ENCODE assay signal across 20 cellular contexts in the genomic region with DNA sequence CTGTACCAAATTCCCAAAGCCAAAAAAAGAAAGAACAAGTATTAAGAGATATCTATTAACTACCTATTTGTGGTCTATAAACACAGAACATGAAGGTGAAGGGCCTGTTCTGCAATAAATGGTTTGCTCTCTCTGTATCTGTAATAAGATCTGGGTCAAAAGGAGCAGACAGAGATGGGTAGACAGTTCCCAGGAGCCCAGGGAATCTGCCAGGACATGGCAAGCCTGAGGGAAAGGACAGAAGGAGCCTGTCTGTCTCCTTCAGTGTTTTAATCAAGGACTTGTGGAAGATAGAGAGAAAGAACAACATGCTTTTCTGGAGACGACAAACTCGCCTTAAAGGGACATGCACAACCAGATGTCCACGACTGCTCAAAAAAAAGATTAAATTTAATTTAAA.
A peak's percentile ranks its signal among the peaks of the same experiment; 100 is the strongest.
DNase-seq lines count a peak whose midpoint lies in the region; ATAC-seq and TF ChIP-seq lines count a peak whose summit lies in the region.
"Had no signal": no experiment of that assay in that cellular context is flagged by ENCODE, and none has a peak within 500 bp of the region (broad histone marks: within the 10 kb centered on the region; RNA-seq: fewer than 3 reads in every experiment).

No MANE protein-coding gene starts in this region.

- H3K9me3 ChIP-seq in left ventricle myocardium inferior (replicated peaks) (no peaks in the 10 kb centered on the region), neutrophil (no peaks in the 10 kb centered on the region)
- H3K9me3 ChIP-seq: A549 had no signal

- H3K4me1 ChIP-seq in left ventricle myocardium inferior, result peaks cover 66% of the 10 kb centered on the region
- peaks cover 40 to 45% of the 10 kb centered on the region in 2 experiments for H3K4me1 ChIP-seq in neutrophil (ENCODE audit: control insufficient read depth in 1 of 2, insufficient read depth in 1 of 2, low read depth in 1 of 2, low read length in 1 of 2)

- H3K27ac ChIP-seq in left ventricle myocardium inferior (replicated peaks) (peak overlapping the region; percentile 60), neutrophil (peak overlapping the region; percentile 73)
- H3K27ac ChIP-seq: BLaER1 treated with 17β-estradiol and CSF1 and Interleukin-3, amounts not matched to agents 10 nM and 100 nM had no signal

- intact Hi-C loops in left ventricle myocardium inferior (cut with micrococcal nuclease), result no loop called here
- intact Hi-C loops in Right ventricle myocardium superior (cut with DNase I), result loop anchor here (10.0 kb wide), 1 partner anchor 162 kb away; the partner anchor contains the start of gene ELMO1

- H3K36me3 ChIP-seq in left ventricle myocardium inferior (no peaks in the 10 kb centered on the region), neutrophil (no peaks in the 10 kb centered on the region)

- no peaks in the 10 kb centered on the region for H3K27me3 ChIP-seq in left ventricle myocardium inferior (ENCODE audit: low read depth)
- no peaks in the 10 kb centered on the region for H3K27me3 ChIP-seq in neutrophil
- H3K27me3 ChIP-seq: BLaER1 treated with 17β-estradiol and CSF1 and Interleukin-3, amounts not matched to agents 10 nM and 100 nM had no signal

- no peak for TF ChIP-seq CTCF in left ventricle myocardium inferior (IDR thresholded peaks at IDR 0.05; ENCODE audit: borderline replicate concordance)
- no peak for TF ChIP-seq CTCF in neutrophil (IDR thresholded peaks at IDR 0.05)

- ATAC-seq in Right ventricle myocardium superior (ENCODE audit: poor library complexity), result no peak
- ATAC-seq in HG02763 (IDR thresholded peaks at IDR 0.05; ENCODE audit: unreplicated experiment), result no peak
- no peak for ATAC-seq in HG02852 (IDR thresholded peaks at IDR 0.05; ENCODE audit: unreplicated experiment)
- ATAC-seq: A549, Panc1 had no signal

- no peak overlapping the region for H3K4me3 ChIP-seq in left ventricle myocardium inferior
- H3K4me3 ChIP-seq in neutrophil (ENCODE audit: low read depth in 1 of 2, low read length in 1 of 2), result no peak overlapping the region
- H3K4me3 ChIP-seq: A549; BLaER1 treated with 17β-estradiol and CSF1 and Interleukin-3, amounts not matched to agents 10 nM and 100 nM had no signal

- DNase-seq in left ventricle myocardium inferior (no peak), Right ventricle myocardium superior (no peak), cerebellum (ENCODE audit: low spot score) (peak; percentile 9), anterior cingulate cortex (lab: John Stamatoyannopoulos, UW) (no peak), NOMO-1 treated with dmso at 0.1 percent for 144 hours (lab: John Stamatoyannopoulos, UW; ENCODE audit: unreplicated experiment) (no peak)
- DNase-seq: CD8-positive, alpha-beta memory T cell; DMS 273 treated with DMSO at 0.1 percent for 48 hours; GF-D8; GOT3; IMR-90; Kasumi-1; NCI-H1105 treated with DMSO at 0.1 percent for 48 hours; NCI-H1694 treated with DMSO at 0.1 percent for 48 hours; NCI-H748 treated with DMSO at 0.1 percent for 48 hours had no signal
